Comparison of ENCODE assay signal across 9 cellular contexts in the genomic region with DNA sequence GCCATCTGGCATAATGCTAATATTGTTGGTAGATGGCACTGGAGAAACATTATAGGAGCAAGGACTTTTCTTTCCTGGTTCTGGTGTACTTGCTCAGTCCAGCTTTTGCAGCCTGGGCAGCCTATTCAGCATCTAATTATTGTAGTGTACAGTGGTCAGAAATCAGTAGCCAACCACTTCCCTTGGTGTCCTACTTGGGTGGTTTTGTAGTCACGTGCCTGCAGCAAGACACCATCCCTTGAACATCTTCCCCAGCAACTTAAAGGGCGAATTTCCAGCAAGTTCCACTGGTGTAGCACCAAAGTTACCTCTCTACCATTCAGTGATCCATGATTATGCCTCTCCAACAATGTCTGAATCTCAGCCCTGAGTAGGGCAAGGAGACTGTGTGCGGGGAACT.
"Had no signal": no experiment of that assay in that cellular context is flagged by ENCODE, and none has a peak within 500 bp of the region (broad histone marks: within the 10 kb centered on the region; RNA-seq: fewer than 3 reads in every experiment).

No MANE protein-coding gene starts in this region.

- H3K9me3 ChIP-seq: HAP-1 had no signal

- H2AFZ ChIP-seq: GM23338 had no signal

- H3K27ac ChIP-seq: HL-60 had no signal

- H3K36me3 ChIP-seq: HAP-1 had no signal

- ATAC-seq: GM23338, HCT116, HepG2, K562 had no signal

- H3K4me3 ChIP-seq: GM23338, HAP-1, K562 had no signal

- DNase-seq: H7, HFFc6, KG1 had no signal

- H3K4me1 ChIP-seq: HAP-1 had no signal

- H3K4me2 ChIP-seq: GM23338 had no signal

- FAIRE-seq: HepG2, K562 had no signal
